ENCODE assay signal across 1 cellular context in the genomic region with DNA sequence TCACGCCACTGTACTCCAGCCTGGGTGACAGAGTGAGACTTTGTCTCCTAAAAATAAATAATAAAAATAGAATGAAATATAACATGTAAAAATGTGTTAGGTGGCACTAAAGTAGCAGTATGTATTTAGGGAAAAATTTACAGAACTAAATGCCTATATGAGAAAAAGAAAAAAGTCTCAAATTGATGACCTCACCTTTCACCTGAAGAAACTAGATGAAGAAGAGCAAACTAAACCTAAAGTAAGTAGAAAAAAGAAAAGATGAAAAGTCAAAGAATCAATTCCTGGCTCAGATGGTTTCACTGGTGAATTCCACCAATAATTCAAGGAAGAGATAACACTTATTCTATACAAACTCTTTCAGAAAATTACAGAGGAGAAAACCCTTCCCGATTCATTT.
TF ChIP-seq lines count a peak whose summit lies in the region.

No MANE protein-coding gene starts in this region.

TF ChIP-seq in HEK293, 187 proteins besides CTCF, POLR2A, EP300 and RAD21 (continued from another document):
- no peak for TF ChIP-seq ZNF398 (tag by site-specific recombination; IDR thresholded peaks at IDR 0.05)
- no peak for TF ChIP-seq ZSCAN30 (tag by site-specific recombination; IDR thresholded peaks at IDR 0.05)
- TF ChIP-seq ATF2 (tag by site-specific recombination; IDR thresholded peaks at IDR 0.05; ENCODE audit: low read depth) = peak; percentile 57
- TF ChIP-seq ZNF133 (tag by site-specific recombination; IDR thresholded peaks at IDR 0.05) = no peak
TF ChIP-seq in HEK293: peak in this region for 1.
